8 cellular contexts compared by ENCODE assay signal in the genomic region with DNA sequence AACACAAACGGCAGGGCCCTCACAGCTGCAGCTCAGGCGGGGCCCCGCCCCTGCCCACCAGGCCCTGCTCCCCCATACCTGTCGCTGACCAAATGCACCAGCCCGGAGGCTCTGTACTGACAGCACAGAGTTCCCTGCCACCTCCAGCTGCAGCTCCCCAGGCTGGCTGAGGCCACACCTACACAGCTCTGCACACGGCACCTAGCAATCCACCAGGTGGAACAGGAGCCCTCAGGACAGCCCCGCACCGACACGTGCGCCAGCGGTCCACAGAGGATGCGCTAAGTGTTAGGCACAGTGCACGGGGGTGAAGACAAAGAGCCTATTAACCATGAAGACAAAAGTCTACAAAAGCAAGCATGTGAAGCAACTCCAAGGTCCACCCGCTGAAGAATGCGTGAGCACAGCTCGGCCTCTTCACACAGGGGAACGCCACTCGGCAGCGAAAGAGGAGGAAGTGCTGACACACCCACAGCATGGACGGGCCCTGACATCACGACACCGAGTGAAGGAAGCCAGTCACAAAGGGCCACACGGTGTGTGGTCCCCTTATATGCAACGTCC. TPM values are rescaled to one million over a fixed set of nuclear protein-coding genes. Genes with fewer than 3 reads are reported as not detected.
DNase-seq lines count a peak whose midpoint lies in the region; ATAC-seq, FAIRE-seq and TF ChIP-seq lines count a peak whose summit lies in the region.

No MANE protein-coding gene starts in this region.

- TF ChIP-seq CTCF in dorsolateral prefrontal cortex (IDR thresholded peaks at IDR 0.05 in 54 of 56, conservative IDR thresholded peaks at IDR 0.05 in 2 of 56; ENCODE audit: low read depth in 1 of 56, partially characterized antibody in 56 of 56) (no peak), mucosa of descending colon (IDR thresholded peaks at IDR 0.05) (no peak)

- peak; percentile 87 for ATAC-seq in mucosa of descending colon
- ATAC-seq in GM21423 (IDR thresholded peaks at IDR 0.05; ENCODE audit: unreplicated experiment): no peak

- H3K36me3 ChIP-seq in mucosa of descending colon (ENCODE audit: low read depth): no peaks in the 10 kb centered on the region

- peaks cover 15% of the 10 kb centered on the region for H3K36me3 Mint-ChIP-seq in T-helper 2 cell treated with Interferon-gamma antibody and Interleukin-4, amounts not matched to agents 5 μg/mL and 100 μg/mL, for 36 hours (ENCODE audit: low read depth)

- no peaks in the 10 kb centered on the region for H3K9me3 ChIP-seq in mucosa of descending colon

- H3K27me3 Mint-ChIP-seq in T-helper 2 cell treated with Interferon-gamma antibody and Interleukin-4, amounts not matched to agents 5 μg/mL and 100 μg/mL, for 36 hours (ENCODE audit: low read depth): peaks cover 17% of the 10 kb centered on the region

- H3K4me3 Mint-ChIP-seq in T-helper 2 cell treated with Interferon-gamma antibody and Interleukin-4, amounts not matched to agents 5 μg/mL and 100 μg/mL, for 36 hours: no peak overlapping the region

- peaks cover 58% of the 10 kb centered on the region for H3K4me1 Mint-ChIP-seq in T-helper 2 cell treated with Interferon-gamma antibody and Interleukin-4, amounts not matched to agents 5 μg/mL and 100 μg/mL, for 36 hours (ENCODE audit: low read depth)

- DNase-seq in DMS79 treated with DMSO at 0.1 percent for 48 hours (lab: John Stamatoyannopoulos, UW) (peak; percentile 17), NCI-H2171 (lab: John Stamatoyannopoulos, UW) (peak; percentile 74), dorsolateral prefrontal cortex (peak in 5 of 10 donors; percentile 48 to 59 (median 51)), mucosa of descending colon (peak; percentile 88 to 90 (median 89)), HTR-8/SVneo (ENCODE audit: insufficient read length, low spot score) (no peak), RPMI8226 (no peak)
- DNase-seq in T-helper 2 cell treated with Interferon-gamma antibody and Interleukin-4, amounts not matched to agents 5 μg/mL and 100 μg/mL, for 36 hours (ENCODE audit: low spot score): no peak

- H3K4me1 ChIP-seq in mucosa of descending colon (ENCODE audit: low read depth): peaks cover 41% of the 10 kb centered on the region

- H3K4me3 ChIP-seq in dorsolateral prefrontal cortex (peak overlapping the region in 53 of 59 donors; percentile 2 to 72 (median 47)), mucosa of descending colon (no peak overlapping the region)

- H3K9me3 Mint-ChIP-seq in T-helper 2 cell treated with Interferon-gamma antibody and Interleukin-4, amounts not matched to agents 5 μg/mL and 100 μg/mL, for 36 hours: no peaks in the 10 kb centered on the region

- intact Hi-C loops in dorsolateral prefrontal cortex (cut with DNase I) (no loop called here), mucosa of descending colon (cut with DNase I, micrococcal nuclease) (no loop called here)

- no peak overlapping the region for H3K27ac Mint-ChIP-seq in T-helper 2 cell treated with Interferon-gamma antibody and Interleukin-4, amounts not matched to agents 5 μg/mL and 100 μg/mL, for 36 hours

- no peaks in the 10 kb centered on the region for H3K27me3 ChIP-seq in dorsolateral prefrontal cortex

- peak overlapping the region in 23 of 59 donors; percentile 2 to 53 (median 22) for H3K27ac ChIP-seq in dorsolateral prefrontal cortex

- no peak for FAIRE-seq in HTR-8/SVneo (lab: Jason Lieb, UNC)

RNA-seq across cellular contexts. Expression of a gene that starts 5.4 kb away (rescaled TPM):
- total RNA-seq in dorsolateral prefrontal cortex (10 to 100 TPM; 25.1 to 60.3 (median 37.0) TPM), mucosa of descending colon (10 to 100 TPM; 30.3 to 36.4 (median 32.3) TPM)

Comparison
In these comparisons a context has a peak if more than half of its experiments do, and no peak if none do; other contexts are left out.
1. DNase-seq: peak in DMS79 treated with DMSO at 0.1 percent for 48 hours (single experiment), NCI-H2171 (single experiment) and mucosa of descending colon (3 of 3); none in T-helper 2 cell treated with Interferon-gamma antibody and Interleukin-4, amounts not matched to agents 5 μg/mL and 100 μg/mL, for 36 hours (single experiment), HTR-8/SVneo (single experiment) and RPMI8226 (single experiment).